ENCODE assay signal across 6 cellular contexts in the genomic region with DNA sequence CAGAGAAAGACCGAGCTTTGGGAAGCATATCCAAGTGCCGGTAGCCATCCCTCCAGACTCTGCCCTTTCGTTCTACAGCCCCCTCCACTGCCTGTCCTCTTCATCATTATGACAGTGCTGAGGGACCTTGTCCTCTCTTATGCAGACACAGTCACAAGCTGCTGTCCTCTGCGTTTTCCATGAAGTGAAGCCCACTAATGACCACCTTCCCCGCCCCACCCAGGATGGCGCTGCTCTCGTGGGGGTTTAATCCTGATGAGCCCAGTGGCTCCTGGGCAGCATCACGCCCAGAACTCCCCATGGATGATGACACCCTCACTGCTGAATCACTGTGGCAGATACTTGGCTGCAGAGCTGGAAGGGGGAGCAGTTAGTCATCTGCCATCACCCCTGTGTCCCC.
"Had no signal": no experiment of that assay in that cellular context is flagged by ENCODE, and none has a peak within 500 bp of the region (broad histone marks: within the 10 kb centered on the region; RNA-seq: fewer than 3 reads in every experiment).

No MANE protein-coding gene starts in this region.

- H3K36me3 Mint-ChIP-seq: IgD-negative memory B cell had no signal

- H3K4me3 Mint-ChIP-seq: IgD-negative memory B cell had no signal

- DNase-seq: IMR-90, KBM-7 had no signal

- ATAC-seq: HepG2, K562 had no signal

- H3K27ac Mint-ChIP-seq: IgD-negative memory B cell had no signal

- H3K4me1 Mint-ChIP-seq: IgD-negative memory B cell had no signal

- H3K4me3 ChIP-seq: K562 had no signal

- H3K27ac ChIP-seq: HL-60 had no signal
